22 cellular contexts compared by ENCODE assay signal in the genomic region with DNA sequence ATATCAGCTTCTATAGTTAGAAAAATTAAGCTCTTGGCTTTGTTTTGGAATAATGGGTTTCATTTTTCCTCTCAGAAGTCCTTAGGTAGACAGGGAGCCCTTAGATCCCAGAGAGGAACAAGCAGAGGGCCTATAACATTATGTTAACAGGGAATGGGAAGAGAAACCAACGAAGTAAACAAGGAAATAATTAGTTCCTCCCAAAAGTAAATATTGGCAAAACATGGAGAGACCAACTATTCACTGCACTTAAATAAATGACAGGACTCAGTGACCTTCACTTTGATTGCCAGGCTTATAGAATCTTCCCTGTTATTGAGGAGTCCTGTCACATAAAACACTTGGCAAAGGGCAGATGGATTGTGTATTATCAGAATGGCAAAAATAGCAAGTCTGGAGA. TPM values are rescaled to one million over a fixed set of nuclear protein-coding genes. Genes with fewer than 3 reads are reported as not detected.
DNase-seq lines count a peak whose midpoint lies in the region; ATAC-seq, FAIRE-seq and TF ChIP-seq lines count a peak whose summit lies in the region.
"Had no signal": no experiment of that assay in that cellular context is flagged by ENCODE, and none has a peak within 500 bp of the region (broad histone marks: within the 10 kb centered on the region; RNA-seq: fewer than 3 reads in every experiment).

No MANE protein-coding gene starts in this region.

- CTCF ChIA-PET in AG04449 (lab: Yijun Ruan, JAX) (interaction anchor here (0.7 to 1.6 kb wide), 8 partner anchors 10 to 420 kb away, joined by 3 to 4 read pairs (median 3); no protein-coding TSS in a partner anchor), PC-9 (lab: Charles Lee) (interaction anchor here (1.5 kb wide), 1 partner anchor 99 kb away, joined by 6 read pairs; no protein-coding TSS in a partner anchor)

- peaks cover 14% of the 10 kb centered on the region for H4K20me1 ChIP-seq in PC-9 (ENCODE audit: insufficient read depth)

- in situ Hi-C loops in gastrocnemius medialis (cut with MboI; ENCODE audit: low sequenced_read_pairs in 4 of 4) = no loop called here

- BruUV-seq in PC-9 (replicated peaks; lab: Mats Ljungman, UMichigan) = no TSS peak

- TF ChIP-seq CTCF in AG04449 (IDR thresholded peaks at IDR 0.05; ENCODE audit: insufficient read depth, low read length, missing control alignments) (no peak), PC-9 (conservative IDR thresholded peaks at IDR 0.05) (no peak), endothelial cell (IDR thresholded peaks at IDR 0.05; ENCODE audit: unreplicated experiment) (no peak), gastrocnemius medialis (IDR thresholded peaks at IDR 0.05 in 4 of 5, conservative IDR thresholded peaks at IDR 0.05 in 1 of 5) (no peak)

- H3K4me3 Mint-ChIP-seq in endothelial cell (ENCODE audit: unreplicated experiment) = peak overlapping the region; percentile 80
- H3K4me3 Mint-ChIP-seq: nephron; T-helper 2 cell treated with Interferon-gamma antibody and Interleukin-4, amounts not matched to agents 5 μg/mL and 100 μg/mL, for 36 hours had no signal

- peaks cover 66% of the 10 kb centered on the region for H3K4me1 Mint-ChIP-seq in endothelial cell (ENCODE audit: unreplicated experiment)

- POLR2A ChIA-PET in AG04449 (lab: Yijun Ruan, JAX) = no interaction called here
- POLR2A ChIA-PET in PC-9 (lab: Charles Lee; ENCODE audit: unreplicated experiment) = no interaction called here

- no peaks in the 10 kb centered on the region for H3K9me3 Mint-ChIP-seq in endothelial cell (ENCODE audit: unreplicated experiment)
- H3K9me3 Mint-ChIP-seq: nephron; T-helper 2 cell treated with Interferon-gamma antibody and Interleukin-4, amounts not matched to agents 5 μg/mL and 100 μg/mL, for 36 hours had no signal

- FAIRE-seq in GM12892 (lab: Jason Lieb, UNC) = no peak
- FAIRE-seq: islet of Langerhans had no signal

- no peak for DNase-seq in AG04449 (ENCODE audit: low read depth, low spot score)
- peak in 1 of 2 experiments; percentile 30 for DNase-seq in PC-9
- no peak for DNase-seq in endothelial cell (ENCODE audit: low spot score)
- DNase-seq in gastrocnemius medialis = no peak
- DNase-seq in activated CD4-positive, CD25-positive, alpha-beta regulatory T cell (lab: John Stamatoyannopoulos, UW) = no peak
- DNase-seq in stimulated activated CD4-positive, alpha-beta T cell treated with anti-CD3 and anti-CD28 coated beads, Interleukin-2, amount 100 ng/mL, for 24 hours = no peak
- DNase-seq in GM12892 (ENCODE audit: insufficient read length) = no peak
- no peak for DNase-seq in stimulated activated CD4-positive, alpha-beta T cell treated with anti-CD3 and anti-CD28 coated beads, Interleukin-1b, Interleukin-23, amount 100 ng/mL, for 48 hours
- DNase-seq: central memory CD4-positive, alpha-beta T cell; effector CD8-positive, alpha-beta T cell; Karpas-422; NCI-H1105 treated with DMSO at 0.1 percent for 48 hours; NCI-H69; spleen; thyroid gland had no signal

- peaks cover 97% of the 10 kb centered on the region for H3K79me2 ChIP-seq in PC-9 (ENCODE audit: low read depth)

- peaks cover 12% of the 10 kb centered on the region for H3K27me3 Mint-ChIP-seq in endothelial cell (ENCODE audit: unreplicated experiment)
- H3K27me3 Mint-ChIP-seq: progenitor cell of endocrine pancreas had no signal

- H3K4me3 ChIP-seq in AG04449 (ENCODE audit: low read depth, low read length) = peak overlapping the region; percentile 19
- no peak overlapping the region for H3K4me3 ChIP-seq in PC-9
- no peak overlapping the region for H3K4me3 ChIP-seq in gastrocnemius medialis
- H3K4me3 ChIP-seq: HAP-1, hepatocyte, thyroid gland had no signal

- TF ChIP-seq POLR2A in gastrocnemius medialis (IDR thresholded peaks at IDR 0.05) (no peak), GM12892 (IDR thresholded peaks at IDR 0.05; ENCODE audit: low read depth, low read length) (no peak)

- H3F3A ChIP-seq in PC-9 (ENCODE audit: insufficient read depth, low read depth) = peaks cover 29% of the 10 kb centered on the region

- intact Hi-C loops in PC-9 (cut with micrococcal nuclease; ENCODE audit: unreplicated experiment) = no loop called here
- intact Hi-C loops in gastrocnemius medialis (cut with DNase I; ENCODE audit: low total_unique reads) = no loop called here

- no peaks in the 10 kb centered on the region for H3K9me2 ChIP-seq in PC-9 (ENCODE audit: insufficient read depth)

- H3K9me3 ChIP-seq in PC-9 (ENCODE audit: insufficient read depth, low read depth) = no peaks in the 10 kb centered on the region
- H3K9me3 ChIP-seq in gastrocnemius medialis = no peaks in the 10 kb centered on the region
- H3K9me3 ChIP-seq: HAP-1, spleen, thyroid gland had no signal

- H3K27me3 ChIP-seq in PC-9 (ENCODE audit: insufficient read depth, low read depth) (no peaks in the 10 kb centered on the region), gastrocnemius medialis (no peaks in the 10 kb centered on the region)
- H3K27me3 ChIP-seq: hepatocyte, thyroid gland had no signal

- no peak overlapping the region for H3K27ac ChIP-seq in PC-9
- H3K27ac ChIP-seq in gastrocnemius medialis = peak overlapping the region in 3 of 4 donors; percentile 31 to 97 (median 85)
- H3K27ac ChIP-seq: hepatocyte, spleen had no signal

- ATAC-seq in gastrocnemius medialis = no peak
- ATAC-seq: activated CD4-positive, CD25-positive, alpha-beta regulatory T cell treated with anti-CD3 and anti-CD28 coated beads, Interleukin-2, amount 50 U/mL, for 24 hours had no signal

- H3K36me3 Mint-ChIP-seq in endothelial cell (ENCODE audit: low read depth, unreplicated experiment) = peaks cover 44% of the 10 kb centered on the region

- H3K27ac Mint-ChIP-seq in endothelial cell (ENCODE audit: unreplicated experiment) = no peak overlapping the region
- H3K27ac Mint-ChIP-seq: progenitor cell of endocrine pancreas; T-helper 2 cell treated with Interferon-gamma antibody and Interleukin-4, amounts not matched to agents 5 μg/mL and 100 μg/mL, for 36 hours had no signal

- peak overlapping the region; percentile 86 for H3K4me2 ChIP-seq in PC-9
- H3K4me2 ChIP-seq: hepatocyte had no signal

- H3K36me3 ChIP-seq in PC-9 (ENCODE audit: low read depth) (no peaks in the 10 kb centered on the region), gastrocnemius medialis (no peaks in the 10 kb centered on the region)
- H3K36me3 ChIP-seq: HAP-1, spleen, thyroid gland had no signal

- H3K4me1 ChIP-seq in PC-9 (replicated peaks; ENCODE audit: insufficient read depth) (peaks cover 52% of the 10 kb centered on the region), gastrocnemius medialis (peaks cover 72 to 74% of the 10 kb centered on the region in 2 donors)

- no peak overlapping the region for H2AFZ ChIP-seq in PC-9
- H2AFZ ChIP-seq: hepatocyte had no signal

RNA-seq across cellular contexts. Expression of a gene that starts 5.3 kb away (rescaled TPM):
- total RNA-seq in PC-9 (2021) (133 and 154 TPM in 2 replicates), endothelial cell (ENCODE audit: unreplicated experiment) (246 TPM), gastrocnemius medialis (100 to 1,000 TPM in 2 of 4 donors, 10 to 100 TPM in 2; 93.2 to 194 (median 119) TPM)
- 4.2 TPM for polyA plus RNA-seq in GM12892 (2012; ENCODE audit: missing spikeins)
